ENCODE assay signal across 12 cellular contexts in the genomic region with DNA sequence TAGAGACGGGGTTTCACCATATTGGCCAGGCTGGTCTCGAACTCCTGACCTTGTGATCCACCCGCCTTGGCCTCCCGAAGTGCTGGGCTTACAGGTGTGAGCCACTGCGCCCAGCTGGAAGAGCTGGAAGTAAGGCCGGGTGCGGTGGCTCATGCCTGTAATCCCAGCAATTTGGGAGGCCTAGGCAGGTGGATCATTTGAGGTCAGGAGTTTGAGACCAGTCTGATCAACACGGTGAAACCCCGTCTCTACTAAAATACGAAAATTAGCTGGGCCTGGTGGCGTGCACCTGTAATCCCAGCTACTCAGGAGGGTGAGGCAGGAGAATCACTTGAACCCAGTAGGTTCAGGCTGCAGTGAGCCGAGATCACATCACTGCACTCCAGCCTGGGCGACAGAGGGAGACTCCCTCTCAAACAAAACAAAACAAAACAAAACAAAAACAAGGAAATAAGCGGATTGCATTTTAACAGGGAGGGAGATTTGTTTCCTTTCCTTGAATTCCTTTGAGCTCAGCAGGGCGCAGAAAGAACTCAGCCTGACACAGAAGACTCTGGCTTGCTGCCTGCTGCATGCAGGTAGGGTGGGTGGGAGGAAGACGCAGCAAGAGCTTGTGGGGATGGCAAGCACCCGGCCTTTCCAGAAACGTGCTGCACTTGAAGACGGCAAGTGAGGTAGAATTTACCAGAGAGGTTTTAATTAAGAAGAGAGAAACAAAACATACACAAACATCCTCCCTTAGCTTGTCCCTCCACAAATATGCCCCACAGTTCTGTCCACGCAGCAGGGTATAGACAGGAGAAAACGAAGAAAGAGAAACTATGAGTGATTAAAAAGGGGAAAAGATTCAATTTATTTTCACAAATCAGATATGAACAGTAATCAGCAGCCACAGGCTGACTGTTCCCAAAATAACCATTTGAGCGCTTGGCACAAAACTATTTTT. TPM values are rescaled to one million over a fixed set of nuclear protein-coding genes. Genes with fewer than 3 reads are reported as not detected.
A peak's percentile ranks its signal among the peaks of the same experiment; 100 is the strongest.
DNase-seq lines count a peak whose midpoint lies in the region; ATAC-seq and TF ChIP-seq lines count a peak whose summit lies in the region.
"Had no signal": no experiment of that assay in that cellular context is flagged by ENCODE, and none has a peak within 500 bp of the region (broad histone marks: within the 10 kb centered on the region; RNA-seq: fewer than 3 reads in every experiment).

No MANE protein-coding gene starts in this region.

- H2AFZ ChIP-seq in parathyroid adenoma: no peak overlapping the region
- H2AFZ ChIP-seq in Karpas-422 (ENCODE audit: low read length): no peak overlapping the region

- H3K9ac ChIP-seq in parathyroid adenoma: no peak overlapping the region
- H3K9ac ChIP-seq in Karpas-422 (ENCODE audit: low read length): no peak overlapping the region

- no peak for ATAC-seq in HG03354 (IDR thresholded peaks at IDR 0.05; ENCODE audit: poor library complexity, severe bottlenecking, unreplicated experiment)

- TF ChIP-seq CTCF in BE2C (IDR thresholded peaks at IDR 0.05; ENCODE audit: low read depth, low read length) (no peak), WERI-Rb-1 (IDR thresholded peaks at IDR 0.05; ENCODE audit: low read depth, low read length) (no peak), fibroblast of villous mesenchyme (IDR thresholded peaks at IDR 0.05; ENCODE audit: insufficient read depth, low read depth, low read length) (no peak), parathyroid adenoma (IDR thresholded peaks at IDR 0.05) (no peak)

- H3K27me3 ChIP-seq in BE2C (no peaks in the 10 kb centered on the region), WERI-Rb-1 (ENCODE audit: insufficient read depth, low read depth, severe bottlenecking) (no peaks in the 10 kb centered on the region), parathyroid adenoma (ENCODE audit: control insufficient read depth, insufficient read depth, low read length) (no peaks in the 10 kb centered on the region), Karpas-422 (ENCODE audit: low read length) (no peaks in the 10 kb centered on the region)

- H4K20me1 ChIP-seq in Karpas-422 (ENCODE audit: insufficient read depth, low read depth, low read length): no peaks in the 10 kb centered on the region

- no peaks in the 10 kb centered on the region for H3K9me2 ChIP-seq in Karpas-422 (replicated peaks; ENCODE audit: insufficient read depth, low read length)

- intact Hi-C loops in posterior vena cava (cut with DNase I): no loop called here

- H3K79me2 ChIP-seq in parathyroid adenoma (no peaks in the 10 kb centered on the region), Karpas-422 (ENCODE audit: low read length) (no peaks in the 10 kb centered on the region)

- DNase-seq in BE2C (no peak), WERI-Rb-1 (no peak), fibroblast of villous mesenchyme (ENCODE audit: low read depth) (peak; percentile 52), Karpas-422 (no peak), NCI-H187 (lab: John Stamatoyannopoulos, UW) (no peak), posterior vena cava (ENCODE audit: low spot score) (no peak)
- DNase-seq: activated naive CD4-positive, alpha-beta T cell treated with anti-CD3 and anti-CD28 coated beads, Interleukin-2, amount 10 ng/mL, durations not matched to agents 7 days and 5 days; KG1; NCI-H526; stimulated activated naive CD4-positive, alpha-beta T cell treated with Interleukin-2 at 50 U/mL for 16 hours had no signal

- H3K4me2 ChIP-seq in parathyroid adenoma (ENCODE audit: low read length): peak overlapping the region; percentile 15
- no peak overlapping the region for H3K4me2 ChIP-seq in Karpas-422 (ENCODE audit: low read depth, low read length, poor library complexity, severe bottlenecking)

- H3K36me3 ChIP-seq in BE2C (peaks cover 34% of the 10 kb centered on the region), WERI-Rb-1 (peaks cover 3% of the 10 kb centered on the region), parathyroid adenoma (ENCODE audit: control insufficient read depth, insufficient read depth, low read length) (no peaks in the 10 kb centered on the region), Karpas-422 (ENCODE audit: insufficient read depth, low read length) (no peaks in the 10 kb centered on the region)

- peak overlapping the region; percentile 31 for H3K4me3 ChIP-seq in BE2C (ENCODE audit: low read depth, low read length)
- no peak overlapping the region; the same call in 1 of the 2 replicates for H3K4me3 ChIP-seq in WERI-Rb-1 (ENCODE audit: low read depth, low read length)
- H3K4me3 ChIP-seq in fibroblast of villous mesenchyme (ENCODE audit: low read depth, low read length): no peak overlapping the region
- no peak overlapping the region for H3K4me3 ChIP-seq in parathyroid adenoma (ENCODE audit: low read depth, low read length)
- H3K4me3 ChIP-seq in Karpas-422 (ENCODE audit: low read length): no peak overlapping the region

- H3K4me1 ChIP-seq in BE2C (peaks cover 34% of the 10 kb centered on the region), parathyroid adenoma (peaks cover 50% of the 10 kb centered on the region), Karpas-422 (ENCODE audit: low read length) (no peaks in the 10 kb centered on the region)

- H3K9me3 ChIP-seq in BE2C (no peaks in the 10 kb centered on the region), WERI-Rb-1 (ENCODE audit: severe bottlenecking) (no peaks in the 10 kb centered on the region), parathyroid adenoma (ENCODE audit: control insufficient read depth, low read length) (no peaks in the 10 kb centered on the region), Karpas-422 (ENCODE audit: low read length) (no peaks in the 10 kb centered on the region)

- H3K27ac ChIP-seq in WERI-Rb-1: peak overlapping the region; percentile 77
- H3K27ac ChIP-seq in parathyroid adenoma: peak overlapping the region; percentile 56
- H3K27ac ChIP-seq in Karpas-422 (ENCODE audit: low read length): no peak overlapping the region

RNA-seq across cellular contexts. Expression of a gene that starts 40.8 kb away (rescaled TPM):
- polyA plus RNA-seq in BE2C (2012; ENCODE audit: insufficient read depth, insufficient read length, low read depth): 1,215 TPM
- total RNA-seq in fibroblast of villous mesenchyme (256 and 312 TPM in 2 replicates), posterior vena cava (10 to 100 TPM; 40.4 to 63.0 TPM)
- 5.4 and 10.6 TPM in 2 replicates for total RNA-seq in Karpas-422 (2014; rRNA removed; shearing (Covaris generic); ENCODE audit: low replicate concordance)
